In genomic region chr1:12496154-12496961, GRCh38 we compare ENCODE assay signal across 11 cellular contexts.
A peak's percentile ranks its signal among the peaks of the same experiment; 100 is the strongest.
DNase-seq lines count a peak whose midpoint lies in the region; ATAC-seq, FAIRE-seq and TF ChIP-seq lines count a peak whose summit lies in the region.
"Had no signal": no experiment of that assay in that cellular context is flagged by ENCODE, and none has a peak within 500 bp of the region (broad histone marks: within the 10 kb centered on the region; RNA-seq: fewer than 3 reads in every experiment).

No MANE protein-coding gene starts in this region.

- H3K36me3 Mint-ChIP-seq in activated naive CD4-positive, alpha-beta T cell treated with anti-CD3 and anti-CD28 coated beads, Interleukin-2, amount 50 U/mL, for 72 hours = peaks cover 14 to 45% of the 10 kb centered on the region in 2 donors

- no peak for TF ChIP-seq CTCF in endothelial cell of umbilical vein (IDR thresholded peaks at IDR 0.05; ENCODE audit: extremely low read depth in 1 of 2, insufficient read depth in 1 of 2, low read depth in 1 of 2, low read length in 2 of 2)

- H3K27ac ChIP-seq in endothelial cell of umbilical vein (ENCODE audit: insufficient read depth, low read depth, low read length) (no peak overlapping the region), mesodermal cell (ENCODE audit: low read depth, low read length, severe bottlenecking) (peak overlapping the region; percentile 66), thymus (ENCODE audit: low read depth) (peak overlapping the region; percentile 58), mesenchymal stem cell (ENCODE audit: low read length, poor library complexity, severe bottlenecking) (no peak overlapping the region)

- no peaks in the 10 kb centered on the region for H3K9me3 Mint-ChIP-seq in activated naive CD4-positive, alpha-beta T cell treated with anti-CD3 and anti-CD28 coated beads, Interleukin-2, amount 50 U/mL, for 72 hours

- no peak overlapping the region for H4K8ac ChIP-seq in mesenchymal stem cell (ENCODE audit: low read length)

- H3K4ac ChIP-seq in mesenchymal stem cell (ENCODE audit: low read depth in 1 of 2, low read length in 2 of 2) = no peak overlapping the region

- H3K9me3 ChIP-seq in endothelial cell of umbilical vein (replicated peaks; ENCODE audit: control insufficient read depth, insufficient read depth, low read length) (no peaks in the 10 kb centered on the region), mesodermal cell (ENCODE audit: control insufficient read depth, low read length) (no peaks in the 10 kb centered on the region), thymus (ENCODE audit: control insufficient read depth) (no peaks in the 10 kb centered on the region), mesenchymal stem cell (ENCODE audit: control insufficient read depth, low read length) (no peaks in the 10 kb centered on the region)

- CTCF ChIA-PET in endothelial cell of umbilical vein (lab: Charles Lee) = interaction anchor here (1.2 kb wide), 1 partner anchor 53 kb away, joined by 3 read pairs; no protein-coding TSS in a partner anchor

- no peaks in the 10 kb centered on the region for H3K79me2 ChIP-seq in endothelial cell of umbilical vein (ENCODE audit: control insufficient read depth, insufficient read depth, low read length)

- intact Hi-C loops in endothelial cell of umbilical vein (cut with micrococcal nuclease) = no loop called here

- no peak overlapping the region for H2BK15ac ChIP-seq in mesenchymal stem cell (ENCODE audit: low read depth, poor library complexity, severe bottlenecking)

- no peak overlapping the region for H2AK5ac ChIP-seq in mesenchymal stem cell (ENCODE audit: low read length, severe bottlenecking)

- POLR2A ChIA-PET in endothelial cell of umbilical vein (lab: Charles Lee) = no interaction called here

- no peak for ATAC-seq in HG03565 (IDR thresholded peaks at IDR 0.05; ENCODE audit: unreplicated experiment)
- ATAC-seq in activated naive CD4-positive, alpha-beta T cell treated with anti-CD3 and anti-CD28 coated beads, Interleukin-2, amount 50 U/mL, for 72 hours = no peak

- H3K36me3 ChIP-seq in endothelial cell of umbilical vein (ENCODE audit: control insufficient read depth in 2 of 2, extremely low read depth in 1 of 2, insufficient read depth in 2 of 2, low read length in 2 of 2) (no peaks in the 10 kb centered on the region), mesodermal cell (ENCODE audit: control insufficient read depth, insufficient read depth, low read length) (peaks cover 21% of the 10 kb centered on the region), thymus (ENCODE audit: control insufficient read depth, insufficient read depth) (peaks cover 8% of the 10 kb centered on the region), mesenchymal stem cell (ENCODE audit: control insufficient read depth in 1 of 2, insufficient read depth in 2 of 2, low read depth in 1 of 2, low read length in 2 of 2) (peaks cover 0 to 17% of the 10 kb centered on the region in 2 experiments)

- WGBS in mesodermal cell (ENCODE audit: insufficient coverage in 2 of 2), 2 experiments = 89 to 90% methylated on average over 6 to 8 of the region's 9 CpGs
- WGBS in thymus = 84% methylated on average over 9 of the region's 9 CpGs
- WGBS in mesenchymal stem cell = 75% methylated on average over 9 of the region's 9 CpGs

- H2BK5ac ChIP-seq in mesenchymal stem cell (ENCODE audit: low read depth, low read length, poor library complexity, severe bottlenecking) = no peak overlapping the region

- DNase-seq in OCI-M1 (lab: John Stamatoyannopoulos, UW) (peak; percentile 75), endothelial cell of umbilical vein (ENCODE audit: low read depth, low spot score) (peak; percentile 69), NCI-H226 (no peak), mesenchymal stem cell (no peak)
- no peak for DNase-seq in activated naive CD4-positive, alpha-beta T cell treated with anti-CD3 and anti-CD28 coated beads, Interleukin-2, amount 50 U/mL, for 72 hours (ENCODE audit: low spot score in 2 of 2)
- DNase-seq: DMS153, IMR-90, retina had no signal

- H3K9me1 ChIP-seq in endothelial cell of umbilical vein (replicated peaks; ENCODE audit: control insufficient read depth, extremely low read depth, insufficient read depth, low read length) = no peaks in the 10 kb centered on the region

- H3K9ac ChIP-seq in endothelial cell of umbilical vein (replicated peaks; ENCODE audit: extremely low read depth, insufficient read depth, low read length) = no peak overlapping the region
- H3K9ac ChIP-seq in mesenchymal stem cell (ENCODE audit: low read length) = no peak overlapping the region

- no peaks in the 10 kb centered on the region for H4K20me1 ChIP-seq in endothelial cell of umbilical vein (replicated peaks; ENCODE audit: control insufficient read depth, extremely low read depth, insufficient read depth, low read length)

- no peak overlapping the region for H3K18ac ChIP-seq in mesenchymal stem cell (ENCODE audit: low read depth in 1 of 2, low read length in 2 of 2)

- dilution Hi-C loops in endothelial cell of umbilical vein (cut with MboI; ENCODE audit: extremely low pct_ligation_motif_present, low sequenced_read_pairs) = no loop called here

- H4K91ac ChIP-seq in mesenchymal stem cell (ENCODE audit: low read length) = no peak overlapping the region

- no peaks in the 10 kb centered on the region for H3K27me3 ChIP-seq in endothelial cell of umbilical vein (ENCODE audit: control insufficient read depth in 2 of 2, insufficient read depth in 2 of 2, low read length in 2 of 2)
- H3K27me3 ChIP-seq in thymus (ENCODE audit: control insufficient read depth, insufficient read depth) = no peaks in the 10 kb centered on the region
- H3K27me3 ChIP-seq in mesenchymal stem cell (ENCODE audit: control insufficient read depth in 1 of 2, insufficient read depth in 1 of 2, low read length in 2 of 2) = no peaks in the 10 kb centered on the region

- H3K4me2 ChIP-seq in endothelial cell of umbilical vein (ENCODE audit: insufficient read depth, low read length) (no peak overlapping the region), mesenchymal stem cell (ENCODE audit: low read length, poor library complexity, severe bottlenecking) (no peak overlapping the region)

- H3K23ac ChIP-seq in mesenchymal stem cell (ENCODE audit: low read length in 2 of 2) = no peak overlapping the region

- no TSS peak for BruUV-seq in endothelial cell of umbilical vein (replicated peaks; lab: Mats Ljungman, UMichigan)

- no peak overlapping the region for H3K4me3 ChIP-seq in endothelial cell of umbilical vein (replicated peaks in 1 of 3; ENCODE audit: insufficient read depth in 1 of 3, low read depth in 1 of 3, low read length in 3 of 3)
- H3K4me3 ChIP-seq in mesodermal cell (ENCODE audit: extremely low read depth, insufficient read depth, low read length, poor library complexity, severe bottlenecking) = no peak overlapping the region
- H3K4me3 ChIP-seq in thymus (ENCODE audit: low read length) = no peak overlapping the region
- no peak overlapping the region for H3K4me3 ChIP-seq in mesenchymal stem cell (ENCODE audit: insufficient read depth in 1 of 2, low read depth in 1 of 2, low read length in 2 of 2)

- H3K14ac ChIP-seq in mesenchymal stem cell (ENCODE audit: low read length in 2 of 2) = no peak overlapping the region

- no peak overlapping the region for H2AFZ ChIP-seq in endothelial cell of umbilical vein (ENCODE audit: low read depth, low read length)
- no peak overlapping the region for H2AFZ ChIP-seq in mesenchymal stem cell (ENCODE audit: low read depth, low read length)

- H3K4me1 ChIP-seq in endothelial cell of umbilical vein (ENCODE audit: control insufficient read depth, extremely low read depth, insufficient read depth, low read length) (peaks cover 2% of the 10 kb centered on the region), mesodermal cell (ENCODE audit: control insufficient read depth, insufficient read depth, low read length, poor library complexity, severe bottlenecking) (peaks cover 26% of the 10 kb centered on the region), thymus (ENCODE audit: control insufficient read depth, insufficient read depth, low read length) (peaks cover 3% of the 10 kb centered on the region), mesenchymal stem cell (ENCODE audit: control insufficient read depth, insufficient read depth, low read depth, low read length) (peaks cover 2% of the 10 kb centered on the region)

- TF ChIP-seq POLR2A in endothelial cell of umbilical vein (IDR thresholded peaks at IDR 0.05; ENCODE audit: low read depth, low read length) = no peak

- peak overlapping the region in 1 of 2 donors; percentile 15 for H3K27ac Mint-ChIP-seq in activated naive CD4-positive, alpha-beta T cell treated with anti-CD3 and anti-CD28 coated beads, Interleukin-2, amount 50 U/mL, for 72 hours

- H2BK120ac ChIP-seq in mesenchymal stem cell (ENCODE audit: low read depth, low read length) = no peak overlapping the region

- FAIRE-seq in endothelial cell of umbilical vein (lab: Jason Lieb, UNC) = no peak

- H2BK12ac ChIP-seq in mesenchymal stem cell (ENCODE audit: low read length in 2 of 2) = no peak overlapping the region

- no peaks in the 10 kb centered on the region for H3K79me1 ChIP-seq in mesenchymal stem cell (replicated peaks; ENCODE audit: low read length, poor library complexity, severe bottlenecking)

TF ChIP-seq in endothelial cell of umbilical vein, 7 proteins besides CTCF, POLR2A, EP300 and RAD21:
- TF ChIP-seq MYC (IDR thresholded peaks at IDR 0.05; ENCODE audit: low read depth, low read length) (no peak), MAX (IDR thresholded peaks at IDR 0.05; ENCODE audit: insufficient read depth, insufficient read length) (no peak), GATA2 (IDR thresholded peaks at IDR 0.05; ENCODE audit: insufficient read depth, insufficient read length, low read depth, low read length) (no peak), POLR2AphosphoS5 (IDR thresholded peaks at IDR 0.05; ENCODE audit: insufficient read depth, low read depth, low read length) (no peak)

Comparison
In these comparisons a context has a peak if more than half of its experiments do, and no peak if none do; other contexts are left out.
1. DNase-seq: peak in OCI-M1 (single experiment) and endothelial cell of umbilical vein (single experiment); none in NCI-H226 (single experiment), activated naive CD4-positive, alpha-beta T cell treated with anti-CD3 and anti-CD28 coated beads, Interleukin-2, amount 50 U/mL, for 72 hours (0 of 2) and mesenchymal stem cell (single experiment).
2. H3K27ac ChIP-seq: peak in mesodermal cell (single experiment) and thymus (single experiment); none in endothelial cell of umbilical vein (single experiment) and mesenchymal stem cell (single experiment).